ENCODE assay signal across 3 cellular contexts in the genomic region with DNA sequence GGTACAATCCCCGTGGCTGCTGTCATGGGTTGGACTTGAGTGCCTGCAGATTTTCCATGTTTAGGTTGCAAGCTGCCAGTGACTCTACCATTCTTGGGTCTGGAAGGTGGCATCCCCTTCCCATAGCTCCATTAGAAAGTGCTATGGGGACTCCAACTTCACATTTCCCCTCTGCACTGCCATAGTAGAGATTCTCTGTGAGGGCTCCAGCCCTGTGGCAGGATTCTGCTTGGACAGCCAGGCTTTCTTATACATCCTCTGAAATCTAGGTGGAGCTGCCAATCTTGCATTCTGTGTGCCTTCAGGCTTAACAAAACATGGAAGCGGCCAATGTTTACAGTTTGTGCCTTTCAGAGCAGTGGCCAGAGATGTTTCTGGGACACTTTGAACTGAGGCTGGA.
"Had no signal": no experiment of that assay in that cellular context is flagged by ENCODE, and none has a peak within 500 bp of the region (broad histone marks: within the 10 kb centered on the region; RNA-seq: fewer than 3 reads in every experiment).

No MANE protein-coding gene starts in this region.

- DNase-seq: GDM1, GF-D8 had no signal

- ATAC-seq: GM12878 had no signal

- H3K4me3 ChIP-seq: GM12878 had no signal
